In the genomic region with DNA sequence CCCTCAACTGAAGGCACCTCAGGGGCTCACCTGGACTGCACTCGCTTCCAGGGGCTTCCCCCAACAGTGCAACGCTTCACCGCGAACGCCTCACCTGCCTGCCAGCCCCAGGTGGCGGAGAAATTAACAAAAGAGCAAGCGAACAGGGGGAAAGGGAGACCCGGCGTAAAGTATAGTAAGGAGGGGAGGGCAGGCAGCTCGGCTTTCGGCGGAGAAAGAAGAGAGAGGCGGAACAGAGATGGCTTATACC, we compare ENCODE assay signal across 2 cellular contexts.
TF ChIP-seq lines count a peak whose summit lies in the region.

No MANE protein-coding gene starts in this region.

TF ChIP-seq in SK-N-SH, 30 proteins besides CTCF, POLR2A, EP300 and RAD21 (continued from another document):
- TF ChIP-seq, protein P1, sequence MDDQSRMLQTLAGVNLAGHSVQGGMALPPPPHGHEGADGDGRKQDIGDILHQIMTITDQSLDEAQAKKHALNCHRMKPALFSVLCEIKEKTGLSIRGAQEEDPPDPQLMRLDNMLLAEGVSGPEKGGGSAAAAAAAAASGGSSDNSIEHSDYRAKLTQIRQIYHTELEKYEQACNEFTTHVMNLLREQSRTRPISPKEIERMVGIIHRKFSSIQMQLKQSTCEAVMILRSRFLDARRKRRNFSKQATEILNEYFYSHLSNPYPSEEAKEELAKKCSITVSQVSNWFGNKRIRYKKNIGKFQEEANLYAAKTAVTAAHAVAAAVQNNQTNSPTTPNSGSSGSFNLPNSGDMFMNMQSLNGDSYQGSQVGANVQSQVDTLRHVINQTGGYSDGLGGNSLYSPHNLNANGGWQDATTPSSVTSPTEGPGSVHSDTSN (IDR thresholded peaks at IDR 0.05), result no peak
- no peak for TF ChIP-seq NRF1 (IDR thresholded peaks at IDR 0.05; ENCODE audit: low read depth, low read length)
- no peak for TF ChIP-seq MXI1 (IDR thresholded peaks at IDR 0.05; ENCODE audit: low read depth, low read length)
- no peak for TF ChIP-seq POLR2AphosphoS5 (IDR thresholded peaks at IDR 0.05; ENCODE audit: low read depth, low read length)
- TF ChIP-seq, protein P2, sequence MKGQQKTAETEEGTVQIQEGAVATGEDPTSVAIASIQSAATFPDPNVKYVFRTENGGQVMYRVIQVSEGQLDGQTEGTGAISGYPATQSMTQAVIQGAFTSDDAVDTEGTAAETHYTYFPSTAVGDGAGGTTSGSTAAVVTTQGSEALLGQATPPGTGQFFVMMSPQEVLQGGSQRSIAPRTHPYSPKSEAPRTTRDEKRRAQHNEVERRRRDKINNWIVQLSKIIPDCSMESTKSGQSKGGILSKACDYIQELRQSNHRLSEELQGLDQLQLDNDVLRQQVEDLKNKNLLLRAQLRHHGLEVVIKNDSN (IDR thresholded peaks at IDR 0.05; ENCODE audit: borderline replicate concordance, low read depth), result no peak
- no peak for TF ChIP-seq MEF2A (IDR thresholded peaks at IDR 0.05; ENCODE audit: borderline replicate concordance, low read depth)
- no peak for TF ChIP-seq SMC3 (IDR thresholded peaks at IDR 0.05; ENCODE audit: low read depth, low read length)
- TF ChIP-seq, protein P3, sequence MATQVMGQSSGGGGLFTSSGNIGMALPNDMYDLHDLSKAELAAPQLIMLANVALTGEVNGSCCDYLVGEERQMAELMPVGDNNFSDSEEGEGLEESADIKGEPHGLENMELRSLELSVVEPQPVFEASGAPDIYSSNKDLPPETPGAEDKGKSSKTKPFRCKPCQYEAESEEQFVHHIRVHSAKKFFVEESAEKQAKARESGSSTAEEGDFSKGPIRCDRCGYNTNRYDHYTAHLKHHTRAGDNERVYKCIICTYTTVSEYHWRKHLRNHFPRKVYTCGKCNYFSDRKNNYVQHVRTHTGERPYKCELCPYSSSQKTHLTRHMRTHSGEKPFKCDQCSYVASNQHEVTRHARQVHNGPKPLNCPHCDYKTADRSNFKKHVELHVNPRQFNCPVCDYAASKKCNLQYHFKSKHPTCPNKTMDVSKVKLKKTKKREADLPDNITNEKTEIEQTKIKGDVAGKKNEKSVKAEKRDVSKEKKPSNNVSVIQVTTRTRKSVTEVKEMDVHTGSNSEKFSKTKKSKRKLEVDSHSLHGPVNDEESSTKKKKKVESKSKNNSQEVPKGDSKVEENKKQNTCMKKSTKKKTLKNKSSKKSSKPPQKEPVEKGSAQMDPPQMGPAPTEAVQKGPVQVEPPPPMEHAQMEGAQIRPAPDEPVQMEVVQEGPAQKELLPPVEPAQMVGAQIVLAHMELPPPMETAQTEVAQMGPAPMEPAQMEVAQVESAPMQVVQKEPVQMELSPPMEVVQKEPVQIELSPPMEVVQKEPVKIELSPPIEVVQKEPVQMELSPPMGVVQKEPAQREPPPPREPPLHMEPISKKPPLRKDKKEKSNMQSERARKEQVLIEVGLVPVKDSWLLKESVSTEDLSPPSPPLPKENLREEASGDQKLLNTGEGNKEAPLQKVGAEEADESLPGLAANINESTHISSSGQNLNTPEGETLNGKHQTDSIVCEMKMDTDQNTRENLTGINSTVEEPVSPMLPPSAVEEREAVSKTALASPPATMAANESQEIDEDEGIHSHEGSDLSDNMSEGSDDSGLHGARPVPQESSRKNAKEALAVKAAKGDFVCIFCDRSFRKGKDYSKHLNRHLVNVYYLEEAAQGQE (IDR thresholded peaks at IDR 0.05; ENCODE audit: low read depth, low read length), result no peak
- TF ChIP-seq GATA2 (CRISPR knock-in tag; IDR thresholded peaks at IDR 0.05), result no peak
- TF ChIP-seq CHD2 (IDR thresholded peaks at IDR 0.05; ENCODE audit: low read length, partially characterized antibody), result no peak

TF ChIP-seq in SK-N-SH treated with all-trans-retinoic acid at 6 μM for 48 hours, 23 proteins besides CTCF, POLR2A, EP300 and RAD21 (continued from another document):
- TF ChIP-seq, protein P4, sequence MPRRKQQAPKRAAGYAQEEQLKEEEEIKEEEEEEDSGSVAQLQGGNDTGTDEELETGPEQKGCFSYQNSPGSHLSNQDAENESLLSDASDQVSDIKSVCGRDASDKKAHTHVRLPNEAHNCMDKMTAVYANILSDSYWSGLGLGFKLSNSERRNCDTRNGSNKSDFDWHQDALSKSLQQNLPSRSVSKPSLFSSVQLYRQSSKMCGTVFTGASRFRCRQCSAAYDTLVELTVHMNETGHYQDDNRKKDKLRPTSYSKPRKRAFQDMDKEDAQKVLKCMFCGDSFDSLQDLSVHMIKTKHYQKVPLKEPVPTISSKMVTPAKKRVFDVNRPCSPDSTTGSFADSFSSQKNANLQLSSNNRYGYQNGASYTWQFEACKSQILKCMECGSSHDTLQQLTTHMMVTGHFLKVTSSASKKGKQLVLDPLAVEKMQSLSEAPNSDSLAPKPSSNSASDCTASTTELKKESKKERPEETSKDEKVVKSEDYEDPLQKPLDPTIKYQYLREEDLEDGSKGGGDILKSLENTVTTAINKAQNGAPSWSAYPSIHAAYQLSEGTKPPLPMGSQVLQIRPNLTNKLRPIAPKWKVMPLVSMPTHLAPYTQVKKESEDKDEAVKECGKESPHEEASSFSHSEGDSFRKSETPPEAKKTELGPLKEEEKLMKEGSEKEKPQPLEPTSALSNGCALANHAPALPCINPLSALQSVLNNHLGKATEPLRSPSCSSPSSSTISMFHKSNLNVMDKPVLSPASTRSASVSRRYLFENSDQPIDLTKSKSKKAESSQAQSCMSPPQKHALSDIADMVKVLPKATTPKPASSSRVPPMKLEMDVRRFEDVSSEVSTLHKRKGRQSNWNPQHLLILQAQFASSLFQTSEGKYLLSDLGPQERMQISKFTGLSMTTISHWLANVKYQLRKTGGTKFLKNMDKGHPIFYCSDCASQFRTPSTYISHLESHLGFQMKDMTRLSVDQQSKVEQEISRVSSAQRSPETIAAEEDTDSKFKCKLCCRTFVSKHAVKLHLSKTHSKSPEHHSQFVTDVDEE (CRISPR knock-in tag; IDR thresholded peaks at IDR 0.05), result no peak
- no peak for TF ChIP-seq ZFP30 (CRISPR knock-in tag; IDR thresholded peaks at IDR 0.05)
- TF ChIP-seq ESRRG (CRISPR knock-in tag; IDR thresholded peaks at IDR 0.05), result no peak
- no peak for TF ChIP-seq RARB (CRISPR knock-in tag; IDR thresholded peaks at IDR 0.05)
- no peak for TF ChIP-seq ZFP3 (CRISPR knock-in tag; IDR thresholded peaks at IDR 0.05)
- no peak for TF ChIP-seq OSR1 (CRISPR knock-in tag; IDR thresholded peaks at IDR 0.05)
- TF ChIP-seq, protein P5, sequence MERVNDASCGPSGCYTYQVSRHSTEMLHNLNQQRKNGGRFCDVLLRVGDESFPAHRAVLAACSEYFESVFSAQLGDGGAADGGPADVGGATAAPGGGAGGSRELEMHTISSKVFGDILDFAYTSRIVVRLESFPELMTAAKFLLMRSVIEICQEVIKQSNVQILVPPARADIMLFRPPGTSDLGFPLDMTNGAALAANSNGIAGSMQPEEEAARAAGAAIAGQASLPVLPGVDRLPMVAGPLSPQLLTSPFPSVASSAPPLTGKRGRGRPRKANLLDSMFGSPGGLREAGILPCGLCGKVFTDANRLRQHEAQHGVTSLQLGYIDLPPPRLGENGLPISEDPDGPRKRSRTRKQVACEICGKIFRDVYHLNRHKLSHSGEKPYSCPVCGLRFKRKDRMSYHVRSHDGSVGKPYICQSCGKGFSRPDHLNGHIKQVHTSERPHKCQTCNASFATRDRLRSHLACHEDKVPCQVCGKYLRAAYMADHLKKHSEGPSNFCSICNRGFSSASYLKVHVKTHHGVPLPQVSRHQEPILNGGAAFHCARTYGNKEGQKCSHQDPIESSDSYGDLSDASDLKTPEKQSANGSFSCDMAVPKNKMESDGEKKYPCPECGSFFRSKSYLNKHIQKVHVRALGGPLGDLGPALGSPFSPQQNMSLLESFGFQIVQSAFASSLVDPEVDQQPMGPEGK (CRISPR knock-in tag; IDR thresholded peaks at IDR 0.05; ENCODE audit: borderline replicate concordance), result no peak
- no peak for TF ChIP-seq ZNF8 (CRISPR knock-in tag; IDR thresholded peaks at IDR 0.05)
